Comparison of ENCODE assay signal across 8 cellular contexts in genomic region chr16:11781773-11782172, GRCh38. TPM values are rescaled to one million over a fixed set of nuclear protein-coding genes. Genes with fewer than 3 reads are reported as not detected.
DNase-seq lines count a peak whose midpoint lies in the region; ATAC-seq, FAIRE-seq and TF ChIP-seq lines count a peak whose summit lies in the region.

No MANE protein-coding gene starts in this region.

- peaks cover 61% of the 10 kb centered on the region for H3K79me2 ChIP-seq in astrocyte (ENCODE audit: insufficient read depth, low read length)

- peak overlapping the region; percentile 83 for H3K4me2 ChIP-seq in astrocyte (ENCODE audit: low read length)

- peaks cover 39% of the 10 kb centered on the region for H3K4me1 ChIP-seq in CD8-positive, alpha-beta T cell (ENCODE audit: insufficient read depth, low read length)
- peaks cover 26% of the 10 kb centered on the region for H3K4me1 ChIP-seq in astrocyte (ENCODE audit: insufficient read depth, low read length)

- no peak for TF ChIP-seq CTCF in CD8-positive, alpha-beta T cell (IDR thresholded peaks at IDR 0.05)
- no peak for TF ChIP-seq CTCF in astrocyte (IDR thresholded peaks at IDR 0.05; ENCODE audit: insufficient read depth, low read depth, low read length)

- no peak for FAIRE-seq in astrocyte (lab: Jason Lieb, UNC)

- peak overlapping the region; percentile 38 for H3K4me3 Mint-ChIP-seq in CD8-positive, alpha-beta T cell
- peak overlapping the region; percentile 64 for H3K4me3 Mint-ChIP-seq in astrocyte (ENCODE audit: unreplicated experiment)
- H3K4me3 Mint-ChIP-seq in memory B cell = peak overlapping the region; percentile 94

- no peak for ATAC-seq in CD8-positive, alpha-beta T cell
- ATAC-seq in memory B cell (ENCODE audit: low read depth) = no peak
- ATAC-seq in HG02623 (IDR thresholded peaks at IDR 0.05; ENCODE audit: unreplicated experiment) = no peak

- intact Hi-C loops in CD8-positive, alpha-beta T cell (cut with DNase I, micrococcal nuclease) = loop anchor here (2.0 to 5.0 kb wide), 3 partner anchors 13 to 71 kb away; partner anchors contain the start of genes RSL1D1 (in 1 of the 2) and TXNDC11 (in 1 of the 2)

- peak overlapping the region; percentile 91 for H3K27ac Mint-ChIP-seq in CD8-positive, alpha-beta T cell
- peak overlapping the region; percentile 96 for H3K27ac Mint-ChIP-seq in astrocyte (ENCODE audit: unreplicated experiment)
- peak overlapping the region; percentile 100 for H3K27ac Mint-ChIP-seq in memory B cell

- no peaks in the 10 kb centered on the region for H3K27me3 Mint-ChIP-seq in CD8-positive, alpha-beta T cell (ENCODE audit: low read depth)
- H3K27me3 Mint-ChIP-seq in astrocyte (ENCODE audit: low read depth, unreplicated experiment) = no peaks in the 10 kb centered on the region
- H3K27me3 Mint-ChIP-seq in memory B cell = no peaks in the 10 kb centered on the region

- CTCF ChIA-PET in CD8-positive, alpha-beta T cell (lab: Charles Lee) = interaction anchor here (1.3 to 2.7 kb wide), 3 partner anchors 14 to 68 kb away, joined by 4 to 12 read pairs (median 4); partner anchors contain the start of gene ZC3H7A

- in situ Hi-C loops in G401 (cut with HindIII; ENCODE audit: low sequenced_read_pairs) = no loop called here

- no peak for DNase-seq in CD8-positive, alpha-beta T cell
- DNase-seq in NCI-H146 (lab: John Stamatoyannopoulos, UW) (peak; percentile 56), astrocyte (ENCODE audit: low read depth) (peak; percentile 24), memory B cell (ENCODE audit: low spot score in 2 of 2) (no peak), T1000 (lab: John Stamatoyannopoulos, UW) (no peak), iPS-NIHi11 (ENCODE audit: low spot score) (no peak), G401 (ENCODE audit: low spot score) (no peak)

- H3K4me1 Mint-ChIP-seq in CD8-positive, alpha-beta T cell (ENCODE audit: low read depth) = peaks cover 42% of the 10 kb centered on the region
- peaks cover 30% of the 10 kb centered on the region for H3K4me1 Mint-ChIP-seq in astrocyte (ENCODE audit: low read depth, unreplicated experiment)
- peaks cover 27% of the 10 kb centered on the region for H3K4me1 Mint-ChIP-seq in memory B cell

- POLR2A ChIA-PET in CD8-positive, alpha-beta T cell (lab: Charles Lee) = interaction anchor here (0.7 to 4.7 kb wide), 2 partner anchors 15 to 23 kb away, joined by 3 to 26 read pairs; partner anchors contain the start of gene ZC3H7A

- H2AFZ ChIP-seq in astrocyte (ENCODE audit: low read depth, low read length) = no peak overlapping the region

- H3K9me3 Mint-ChIP-seq in CD8-positive, alpha-beta T cell = no peaks in the 10 kb centered on the region
- H3K9me3 Mint-ChIP-seq in astrocyte (ENCODE audit: unreplicated experiment) (no peaks in the 10 kb centered on the region), memory B cell (no peaks in the 10 kb centered on the region)

- no peaks in the 10 kb centered on the region for H3K27me3 ChIP-seq in CD8-positive, alpha-beta T cell (ENCODE audit: insufficient read depth, low read length)
- H3K27me3 ChIP-seq in astrocyte (ENCODE audit: insufficient read depth, low read length) = no peaks in the 10 kb centered on the region

- peaks cover 15% of the 10 kb centered on the region for H4K20me1 ChIP-seq in astrocyte (ENCODE audit: insufficient read depth, low read length)

- H3K9me3 ChIP-seq in CD8-positive, alpha-beta T cell (ENCODE audit: low read length) = no peaks in the 10 kb centered on the region
- no peaks in the 10 kb centered on the region for H3K9me3 ChIP-seq in astrocyte (ENCODE audit: insufficient read depth, low read depth, low read length)

- H3K36me3 ChIP-seq in CD8-positive, alpha-beta T cell (ENCODE audit: insufficient read depth, low read length) = no peaks in the 10 kb centered on the region
- H3K36me3 ChIP-seq in astrocyte (ENCODE audit: insufficient read depth, low read length) = peaks cover 21% of the 10 kb centered on the region

- peak overlapping the region; percentile 73 for H3K9ac ChIP-seq in astrocyte (ENCODE audit: low read length)

- no peak overlapping the region for H3K27ac ChIP-seq in CD8-positive, alpha-beta T cell (ENCODE audit: low read depth, low read length)
- peak overlapping the region; percentile 91 for H3K27ac ChIP-seq in astrocyte (ENCODE audit: low read depth, low read length)

- peaks cover 35% of the 10 kb centered on the region for H3K36me3 Mint-ChIP-seq in CD8-positive, alpha-beta T cell
- no peaks in the 10 kb centered on the region for H3K36me3 Mint-ChIP-seq in astrocyte (ENCODE audit: low read depth, unreplicated experiment)
- peaks cover 2% of the 10 kb centered on the region for H3K36me3 Mint-ChIP-seq in memory B cell

- no peak overlapping the region for H3K4me3 ChIP-seq in CD8-positive, alpha-beta T cell (ENCODE audit: low read depth, low read length)
- H3K4me3 ChIP-seq in astrocyte (ENCODE audit: insufficient read depth, low read depth, low read length) = no peak overlapping the region

RNA-seq across cellular contexts. Expression of gene ZC3H7A, which starts 15.3 kb away (rescaled TPM):
- total RNA-seq in CD8-positive, alpha-beta T cell = 100 to 1,000 TPM; 105 to 106 TPM
- total RNA-seq in astrocyte = 64.2 and 68.7 TPM in 2 replicates
- 37.0 and 54.2 TPM in 2 replicates for total RNA-seq in G401 (2014; rRNA removed; shearing (Covaris generic))

RNA-seq across cellular contexts. Expression of gene TXNDC11, which starts 39.1 kb away (rescaled TPM):
- 100 to 1,000 TPM; 118 to 130 TPM for total RNA-seq in CD8-positive, alpha-beta T cell
- total RNA-seq in astrocyte = 29.0 and 34.9 TPM in 2 replicates
- 25.4 and 31.9 TPM in 2 replicates for total RNA-seq in G401 (2014; rRNA removed; shearing (Covaris generic))

Comparison
In these comparisons a context has a peak if more than half of its experiments do, and no peak if none do; other contexts are left out.
1. DNase-seq: peak in NCI-H146 (single experiment) and astrocyte (single experiment); none in CD8-positive, alpha-beta T cell (0 of 7), memory B cell (0 of 2), T1000 (single experiment), iPS-NIHi11 (single experiment) and G401 (single experiment).
2. H3K4me3 Mint-ChIP-seq: peak in every context shown above with its lines; median percentile 94 in memory B cell; 64 in astrocyte; 38 in CD8-positive, alpha-beta T cell.
3. Peak in every context shown above with its lines, with median percentiles within 50 percentile points of each other: H3K27ac Mint-ChIP-seq.